In the genomic region with DNA sequence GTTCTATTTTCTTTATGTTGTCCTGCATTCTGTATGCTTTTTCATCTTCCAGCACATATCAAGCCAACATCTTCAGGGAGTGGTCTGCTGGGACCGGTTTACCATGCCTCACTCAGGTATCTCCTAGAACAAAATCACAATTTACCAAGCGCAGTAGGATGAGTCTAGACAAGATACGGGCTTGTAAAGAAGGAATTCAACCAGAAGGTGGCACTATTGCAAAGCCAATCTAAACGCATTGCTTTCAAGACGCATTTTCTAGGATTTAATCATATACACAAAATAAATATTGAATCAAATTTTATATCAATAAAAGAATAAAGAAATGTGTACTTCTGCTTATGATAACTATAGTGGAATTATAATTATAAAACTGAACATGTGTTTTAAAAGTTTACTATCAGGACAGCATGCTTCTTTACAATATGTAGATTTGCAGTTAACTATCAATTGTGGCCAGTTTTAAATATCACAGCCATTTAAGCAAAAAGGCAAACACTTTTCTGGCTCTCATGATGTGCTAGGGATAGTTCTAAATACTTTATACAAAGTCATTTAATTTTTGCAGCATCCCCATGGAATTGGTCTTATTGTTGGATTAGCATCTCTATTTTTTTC, we compare ENCODE assay signal across 8 cellular contexts. TPM values are rescaled to one million over a fixed set of nuclear protein-coding genes. Genes with fewer than 3 reads are reported as not detected.
DNase-seq lines count a peak whose midpoint lies in the region; ATAC-seq and TF ChIP-seq lines count a peak whose summit lies in the region.

No MANE protein-coding gene starts in this region.

- no peaks in the 10 kb centered on the region for H3K36me3 Mint-ChIP-seq in activated naive CD8-positive, alpha-beta T cell treated with anti-CD3 and anti-CD28 coated beads, Interleukin-2, amount 50 U/mL, for 24 hours (ENCODE audit: low read depth)

- no peaks in the 10 kb centered on the region for H3K9me3 ChIP-seq in heart right ventricle

- H3K4me1 Mint-ChIP-seq in activated naive CD8-positive, alpha-beta T cell treated with anti-CD3 and anti-CD28 coated beads, Interleukin-2, amount 50 U/mL, for 24 hours, result peaks cover 8% of the 10 kb centered on the region

- H3K27me3 ChIP-seq in heart right ventricle, result peaks cover 0 to 19% (median 0%) of the 10 kb centered on the region in 7 donors

- peak; percentile 30 to 87 (median 81) for TF ChIP-seq CTCF in heart right ventricle (IDR thresholded peaks at IDR 0.05)

- H3K4me3 Mint-ChIP-seq in activated naive CD8-positive, alpha-beta T cell treated with anti-CD3 and anti-CD28 coated beads, Interleukin-2, amount 50 U/mL, for 24 hours, result no peak overlapping the region

- ATAC-seq in GM19023 (IDR thresholded peaks at IDR 0.05; ENCODE audit: unreplicated experiment) (peak; percentile 62), HG03280 (IDR thresholded peaks at IDR 0.05; ENCODE audit: unreplicated experiment) (peak; percentile 65), heart right ventricle (peak in 6 of 8 donors; percentile 60 to 74 (median 68))
- ATAC-seq in activated naive CD8-positive, alpha-beta T cell treated with anti-CD3 and anti-CD28 coated beads, Interleukin-2, amount 50 U/mL, for 24 hours, result peak; percentile 67

- WGBS in heart right ventricle, 2 donors, result 1 to 2% methylated on average over 5 of the region's 5 CpGs

- H3K4me1 ChIP-seq in heart right ventricle, result peaks cover 0 to 7% (median 0%) of the 10 kb centered on the region in 9 donors

- intact Hi-C loops in heart right ventricle (cut with DNase I), result loop anchor here in 7 of 10 donors (1.0 to 10.0 kb wide), 9 partner anchors 142 to 272 kb away; a partner anchor contains a TSS

- no peak overlapping the region for H3K4me3 ChIP-seq in heart right ventricle

- H3K27ac Mint-ChIP-seq in activated naive CD8-positive, alpha-beta T cell treated with anti-CD3 and anti-CD28 coated beads, Interleukin-2, amount 50 U/mL, for 24 hours, result no peak overlapping the region

- H3K36me3 ChIP-seq in heart right ventricle, result no peaks in the 10 kb centered on the region

- no peak overlapping the region for H3K27ac ChIP-seq in heart right ventricle

- no peaks in the 10 kb centered on the region for H3K9me3 Mint-ChIP-seq in activated naive CD8-positive, alpha-beta T cell treated with anti-CD3 and anti-CD28 coated beads, Interleukin-2, amount 50 U/mL, for 24 hours

- peaks cover 2% of the 10 kb centered on the region for H3K27me3 Mint-ChIP-seq in activated naive CD8-positive, alpha-beta T cell treated with anti-CD3 and anti-CD28 coated beads, Interleukin-2, amount 50 U/mL, for 24 hours

- DNase-seq in DMS114 treated with DMSO at 0.1 percent for 48 hours (lab: John Stamatoyannopoulos, UW; ENCODE audit: unreplicated experiment) (peak; percentile 35), NCI-H460 (ENCODE audit: extremely low read depth, low read depth) (peak; percentile 60), heart right ventricle (peak in 1 of 2 donors; percentile 38), putamen (ENCODE audit: low spot score) (peak; percentile 66)
- DNase-seq in activated naive CD8-positive, alpha-beta T cell treated with anti-CD3 and anti-CD28 coated beads, Interleukin-2, amount 50 U/mL, for 24 hours, result no peak
- DNase-seq in stimulated activated CD4-positive, alpha-beta T cell treated with anti-CD3 and anti-CD28 coated beads, Interleukin-4, amount 100 ng/mL, for 4 hours, result no peak

RNA-seq across cellular contexts. Expression of a gene that starts 16.1 kb away (rescaled TPM):
- 32.6 and 35.6 TPM in 2 replicates for total RNA-seq in NCI-H460 (2014; rRNA removed; shearing (Covaris generic))
- polyA plus RNA-seq in NCI-H460 (2014; cell fraction: nucleus; rRNA removed), result 44.8 and 57.0 TPM in 2 replicates
- total RNA-seq in heart right ventricle, result 10 to 100 TPM; 28.5 to 36.8 (median 32.6) TPM
- polyA plus RNA-seq in heart right ventricle, result 10 to 100 TPM; 13.2 to 19.5 TPM

Comparison
In these comparisons a context has a peak if more than half of its experiments do, and no peak if none do; other contexts are left out.
1. DNase-seq: peak in DMS114 treated with DMSO at 0.1 percent for 48 hours (single experiment), NCI-H460 (single experiment) and putamen (single experiment); none in activated naive CD8-positive, alpha-beta T cell treated with anti-CD3 and anti-CD28 coated beads, Interleukin-2, amount 50 U/mL, for 24 hours (single experiment) and stimulated activated CD4-positive, alpha-beta T cell treated with anti-CD3 and anti-CD28 coated beads, Interleukin-4, amount 100 ng/mL, for 4 hours (0 of 2).
2. Peak in every context shown above with its lines, with median percentiles within 50 percentile points of each other: ATAC-seq.